Comparison of ENCODE assay signal across 11 cellular contexts in genomic region chr22:32619614-32620426, GRCh38.
DNase-seq lines count a peak whose midpoint lies in the region; ATAC-seq and TF ChIP-seq lines count a peak whose summit lies in the region.
"Had no signal": no experiment of that assay in that cellular context is flagged by ENCODE, and none has a peak within 500 bp of the region (broad histone marks: within the 10 kb centered on the region; RNA-seq: fewer than 3 reads in every experiment).

No MANE protein-coding gene starts in this region.

- TF ChIP-seq POLR2A in esophagus squamous epithelium (IDR thresholded peaks at IDR 0.05): no peak
- no peak for TF ChIP-seq POLR2A in uterus (IDR thresholded peaks at IDR 0.05)

- H3K27me3 ChIP-seq in esophagus squamous epithelium (no peaks in the 10 kb centered on the region), lower lobe of right lung (ENCODE audit: low read depth) (no peaks in the 10 kb centered on the region), uterus (no peaks in the 10 kb centered on the region)
- H3K27me3 ChIP-seq: left lung had no signal

- H3K27ac ChIP-seq in esophagus squamous epithelium (peak overlapping the region; percentile 56 to 91 (median 88)), lower lobe of right lung (peak overlapping the region; percentile 90), uterus (peak overlapping the region; percentile 85 to 97)
- H3K27ac ChIP-seq: left lung had no signal

- no peaks in the 10 kb centered on the region for H3K36me3 Mint-ChIP-seq in CD14-positive monocyte
- H3K36me3 Mint-ChIP-seq: activated naive CD8-positive, alpha-beta T cell treated with anti-CD3 and anti-CD28 coated beads, Interleukin-2, amount 10 ng/mL, durations not matched to agents 7 days and 5 days had no signal

- intact Hi-C loops in esophagus squamous epithelium (cut with DNase I): no loop called here
- intact Hi-C loops in lower lobe of right lung (cut with DNase I): no loop called here
- intact Hi-C loops in uterus (cut with DNase I; ENCODE audit: low total_unique reads): no loop called here
- intact Hi-C loops in CD14-positive monocyte (cut with micrococcal nuclease): no loop called here

- no peak for TF ChIP-seq CTCF in esophagus squamous epithelium (IDR thresholded peaks at IDR 0.05)
- no peak for TF ChIP-seq CTCF in lower lobe of right lung (IDR thresholded peaks at IDR 0.05)
- no peak for TF ChIP-seq CTCF in uterus (IDR thresholded peaks at IDR 0.05)
- no peak for TF ChIP-seq CTCF in CD14-positive monocyte (IDR thresholded peaks at IDR 0.05)

- no peak overlapping the region for H3K27ac Mint-ChIP-seq in CD14-positive monocyte
- H3K27ac Mint-ChIP-seq: activated naive CD8-positive, alpha-beta T cell treated with anti-CD3 and anti-CD28 coated beads, Interleukin-2, amount 10 ng/mL, durations not matched to agents 7 days and 5 days had no signal

- H3K9me3 Mint-ChIP-seq in CD14-positive monocyte: peaks cover 0 to 5% (median 3%) of the 10 kb centered on the region in 7 donors

- H3K4me3 ChIP-seq in esophagus squamous epithelium (no peak overlapping the region), lower lobe of right lung (no peak overlapping the region), uterus (no peak overlapping the region)
- H3K4me3 ChIP-seq: left lung had no signal

- no peaks in the 10 kb centered on the region for H3K4me1 Mint-ChIP-seq in CD14-positive monocyte
- H3K4me1 Mint-ChIP-seq: activated naive CD8-positive, alpha-beta T cell treated with anti-CD3 and anti-CD28 coated beads, Interleukin-2, amount 10 ng/mL, durations not matched to agents 7 days and 5 days had no signal

- no peak overlapping the region for H3K4me3 Mint-ChIP-seq in CD14-positive monocyte
- H3K4me3 Mint-ChIP-seq: activated naive CD8-positive, alpha-beta T cell treated with anti-CD3 and anti-CD28 coated beads, Interleukin-2, amount 10 ng/mL, durations not matched to agents 7 days and 5 days had no signal

- H3K36me3 ChIP-seq in esophagus squamous epithelium (no peaks in the 10 kb centered on the region), lower lobe of right lung (no peaks in the 10 kb centered on the region), uterus (no peaks in the 10 kb centered on the region)
- H3K36me3 ChIP-seq: left lung had no signal

- peaks cover 0 to 3% (median 3%) of the 10 kb centered on the region in 3 donors for H3K27me3 Mint-ChIP-seq in CD14-positive monocyte (ENCODE audit: low read depth in 3 of 3)

- H3K4me1 ChIP-seq in esophagus squamous epithelium: peaks cover 9 to 72% (median 53%) of the 10 kb centered on the region in 3 donors
- peaks cover 70% of the 10 kb centered on the region for H3K4me1 ChIP-seq in lower lobe of right lung
- peaks cover 10 to 26% of the 10 kb centered on the region in 2 donors for H3K4me1 ChIP-seq in uterus

- 55 to 65% methylated on average over 4 of the region's 5 CpGs for WGBS in esophagus squamous epithelium, 2 donors

- peak; percentile 66 for DNase-seq in RKO (ENCODE audit: low spot score)
- no peak for DNase-seq in esophagus squamous epithelium (lab: John Stamatoyannopoulos, UW)
- no peak for DNase-seq in lower lobe of right lung
- DNase-seq in uterus: peak; percentile 71 to 78
- no peak for DNase-seq in CD14-positive monocyte (ENCODE audit: low spot score)
- DNase-seq in inferior parietal cortex (ENCODE audit: extremely low spot score): no peak
- DNase-seq: activated naive CD8-positive, alpha-beta T cell treated with anti-CD3 and anti-CD28 coated beads, Interleukin-2, amount 10 ng/mL, durations not matched to agents 7 days and 5 days; DMS53; left lung; NCI-H526 had no signal

- ATAC-seq in lower lobe of right lung (no peak), GM18909 (IDR thresholded peaks at IDR 0.05; ENCODE audit: poor library complexity, unreplicated experiment) (no peak)
- ATAC-seq: left lung had no signal

- H3K9me3 ChIP-seq in esophagus squamous epithelium (no peaks in the 10 kb centered on the region), lower lobe of right lung (peaks cover 7% of the 10 kb centered on the region), uterus (peaks cover 0 to 6% of the 10 kb centered on the region in 2 donors)

Comparison
In these comparisons a context has a peak if more than half of its experiments do, and no peak if none do; other contexts are left out.
1. DNase-seq: peak in RKO (single experiment) and uterus (2 of 2); none in esophagus squamous epithelium (single experiment), lower lobe of right lung (single experiment), CD14-positive monocyte (single experiment) and inferior parietal cortex (single experiment).
2. Peak in every context shown above with its lines, with median percentiles within 50 percentile points of each other: H3K27ac ChIP-seq.